Comparison of ENCODE assay signal across 8 cellular contexts in genomic region chr7:65798111-65799075, GRCh38.
A peak's percentile ranks its signal among the peaks of the same experiment; 100 is the strongest.
DNase-seq lines count a peak whose midpoint lies in the region; ATAC-seq and FAIRE-seq lines count a peak whose summit lies in the region.

No MANE protein-coding gene starts in this region.

- no peaks in the 10 kb centered on the region for H3K27me3 Mint-ChIP-seq in CD4-positive, CD25-positive, alpha-beta regulatory T cell
- H3K27me3 Mint-ChIP-seq in activated CD8-positive, alpha-beta T cell treated with anti-CD3 and anti-CD28 coated beads, Interleukin-2, amount 10 ng/mL, durations not matched to agents 7 days and 5 days (ENCODE audit: low read depth): no peaks in the 10 kb centered on the region

- no peak for FAIRE-seq in HTR-8/SVneo (lab: Jason Lieb, UNC)

- POLR2A ChIA-PET in activated CD8-positive, alpha-beta T cell treated with anti-CD3 and anti-CD28 coated beads, Interleukin-2, amount 10 ng/mL, durations not matched to agents 7 days and 5 days (lab: Charles Lee): no interaction called here

- peak overlapping the region; percentile 11 to 91 (median 48) for H3K27ac Mint-ChIP-seq in CD4-positive, CD25-positive, alpha-beta regulatory T cell
- peak overlapping the region; percentile 80 for H3K27ac Mint-ChIP-seq in activated CD8-positive, alpha-beta T cell treated with anti-CD3 and anti-CD28 coated beads, Interleukin-2, amount 10 ng/mL, durations not matched to agents 7 days and 5 days

- H3K36me3 ChIP-seq in CD4-positive, CD25-positive, alpha-beta regulatory T cell (ENCODE audit: control insufficient read depth, insufficient read depth, low read length): no peaks in the 10 kb centered on the region

- peaks cover 6% of the 10 kb centered on the region for H3K36me3 Mint-ChIP-seq in CD4-positive, CD25-positive, alpha-beta regulatory T cell
- peaks cover 7% of the 10 kb centered on the region for H3K36me3 Mint-ChIP-seq in activated CD8-positive, alpha-beta T cell treated with anti-CD3 and anti-CD28 coated beads, Interleukin-2, amount 10 ng/mL, durations not matched to agents 7 days and 5 days (ENCODE audit: low read depth)

- H3K27me3 ChIP-seq in CD4-positive, CD25-positive, alpha-beta regulatory T cell (ENCODE audit: control insufficient read depth, insufficient read depth, low read length): no peaks in the 10 kb centered on the region

- peak overlapping the region; percentile 47 for H3K4me3 ChIP-seq in CD4-positive, CD25-positive, alpha-beta regulatory T cell (ENCODE audit: low read depth, low read length)

- peak overlapping the region; percentile 3 to 47 (median 20) for H3K4me3 Mint-ChIP-seq in CD4-positive, CD25-positive, alpha-beta regulatory T cell
- peak overlapping the region; percentile 37 for H3K4me3 Mint-ChIP-seq in activated CD8-positive, alpha-beta T cell treated with anti-CD3 and anti-CD28 coated beads, Interleukin-2, amount 10 ng/mL, durations not matched to agents 7 days and 5 days

- no peaks in the 10 kb centered on the region for H3K9me3 ChIP-seq in CD4-positive, CD25-positive, alpha-beta regulatory T cell (ENCODE audit: control insufficient read depth in 2 of 2, low read length in 2 of 2)

- peaks cover 0 to 1% (median 0%) of the 10 kb centered on the region in 7 donors for H3K9me3 Mint-ChIP-seq in CD4-positive, CD25-positive, alpha-beta regulatory T cell
- H3K9me3 Mint-ChIP-seq in activated CD8-positive, alpha-beta T cell treated with anti-CD3 and anti-CD28 coated beads, Interleukin-2, amount 10 ng/mL, durations not matched to agents 7 days and 5 days (ENCODE audit: insufficient read depth): no peaks in the 10 kb centered on the region

- no peak overlapping the region for H3K27ac ChIP-seq in CD4-positive, CD25-positive, alpha-beta regulatory T cell (ENCODE audit: insufficient read depth, low read length, poor library complexity, severe bottlenecking)

- DNase-seq in CD4-positive, CD25-positive, alpha-beta regulatory T cell: peak in 2 of 3 donors; percentile 47 to 76
- peak; percentile 50 for DNase-seq in activated CD8-positive, alpha-beta T cell treated with anti-CD3 and anti-CD28 coated beads, Interleukin-2, amount 10 ng/mL, durations not matched to agents 7 days and 5 days
- peak; percentile 3 for DNase-seq in smooth muscle cell of the brain vasculature (ENCODE audit: low read depth, low spot score)
- no peak for DNase-seq in NCI-H345 (lab: John Stamatoyannopoulos, UW)
- DNase-seq in HTR-8/SVneo (ENCODE audit: insufficient read length, low spot score): no peak
- no peak for DNase-seq in stimulated activated CD4-positive, alpha-beta T cell treated with anti-CD3 and anti-CD28 coated beads, Interleukin-4, amount 100 ng/mL, for 1 hour

- ATAC-seq in CD4-positive, CD25-positive, alpha-beta regulatory T cell (ENCODE audit: low read depth in 2 of 2): peak; percentile 93 to 96
- ATAC-seq in GM19372 (IDR thresholded peaks at IDR 0.05; ENCODE audit: low read depth, unreplicated experiment) (peak; percentile 98), HG03175 (IDR thresholded peaks at IDR 0.05; ENCODE audit: unreplicated experiment) (peak; percentile 99)
- ATAC-seq in activated CD8-positive, alpha-beta T cell treated with anti-CD3 and anti-CD28 coated beads, Interleukin-2, amount 10 ng/mL, durations not matched to agents 7 days and 5 days: peak; percentile 85

- H3K4me1 ChIP-seq in CD4-positive, CD25-positive, alpha-beta regulatory T cell (ENCODE audit: control insufficient read depth, insufficient read depth, low read length, poor library complexity, severe bottlenecking): peaks cover 12% of the 10 kb centered on the region

- peaks cover 7 to 29% (median 12%) of the 10 kb centered on the region in 4 donors for H3K4me1 Mint-ChIP-seq in CD4-positive, CD25-positive, alpha-beta regulatory T cell
- H3K4me1 Mint-ChIP-seq in activated CD8-positive, alpha-beta T cell treated with anti-CD3 and anti-CD28 coated beads, Interleukin-2, amount 10 ng/mL, durations not matched to agents 7 days and 5 days (ENCODE audit: low read depth): peaks cover 16% of the 10 kb centered on the region

- CTCF ChIA-PET in activated CD8-positive, alpha-beta T cell treated with anti-CD3 and anti-CD28 coated beads, Interleukin-2, amount 10 ng/mL, durations not matched to agents 7 days and 5 days (lab: Charles Lee): no interaction called here

Comparison
In these comparisons a context has a peak if more than half of its experiments do, and no peak if none do; other contexts are left out.
1. DNase-seq: peak in CD4-positive, CD25-positive, alpha-beta regulatory T cell (2 of 3), activated CD8-positive, alpha-beta T cell treated with anti-CD3 and anti-CD28 coated beads, Interleukin-2, amount 10 ng/mL, durations not matched to agents 7 days and 5 days (single experiment) and smooth muscle cell of the brain vasculature (single experiment); none in NCI-H345 (single experiment), HTR-8/SVneo (single experiment) and stimulated activated CD4-positive, alpha-beta T cell treated with anti-CD3 and anti-CD28 coated beads, Interleukin-4, amount 100 ng/mL, for 1 hour (single experiment).
2. Peak in every context shown above with its lines, with median percentiles within 50 percentile points of each other: ATAC-seq.